1 cellular context compared by ENCODE assay signal in the genomic region with DNA sequence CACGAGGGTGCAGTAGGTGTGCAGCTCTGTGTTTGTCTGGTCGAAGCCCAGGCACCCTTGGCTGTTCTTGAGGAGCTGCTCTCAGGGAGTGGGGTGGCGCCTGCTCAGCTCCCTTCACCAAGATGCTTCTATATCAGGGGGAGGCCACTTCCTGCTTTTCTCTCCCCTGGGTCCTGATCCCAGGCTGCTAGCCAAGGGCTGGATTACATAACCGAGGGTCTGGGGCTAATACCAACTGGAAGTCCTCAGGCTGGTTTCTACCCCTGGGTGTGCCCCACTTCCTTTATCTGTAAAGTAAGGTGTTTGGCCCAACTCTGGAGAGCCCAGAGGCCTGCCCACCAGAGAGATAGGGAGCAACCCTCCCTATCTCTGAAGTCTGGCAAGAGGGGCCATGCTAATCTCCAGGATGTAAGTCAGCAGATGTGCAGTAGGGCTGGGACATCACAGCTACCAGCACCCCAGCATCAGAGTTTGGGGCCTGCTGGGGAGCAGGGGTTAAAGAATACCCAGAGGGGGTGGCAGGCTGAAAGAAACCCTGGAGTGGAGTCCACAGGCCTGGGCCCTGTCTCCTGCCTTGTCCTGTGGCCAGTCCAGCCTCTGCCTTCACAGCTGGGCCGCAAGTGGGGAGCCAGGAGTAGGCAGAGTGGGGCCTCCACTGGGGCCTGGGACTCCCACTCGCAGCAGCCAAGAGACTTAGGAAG.
TF ChIP-seq lines count a peak whose summit lies in the region.

No MANE protein-coding gene starts in this region.

TF ChIP-seq in IMR-90, 13 proteins besides CTCF, POLR2A, EP300 and RAD21:
- TF ChIP-seq MAFK (IDR thresholded peaks at IDR 0.05; ENCODE audit: low read depth, low read length) (no peak), FOS (IDR thresholded peaks at IDR 0.05; ENCODE audit: low read depth, low read length) (no peak), SMC3 (IDR thresholded peaks at IDR 0.05; ENCODE audit: low read depth, low read length) (no peak), CHD1 (IDR thresholded peaks at IDR 0.05; ENCODE audit: low read depth, low read length) (no peak), MXI1 (IDR thresholded peaks at IDR 0.05; ENCODE audit: borderline replicate concordance, low read depth, low read length) (no peak), RFX5 (IDR thresholded peaks at IDR 0.05; ENCODE audit: low read depth, low read length) (no peak), CEBPB (IDR thresholded peaks at IDR 0.05; ENCODE audit: low read depth, low read length) (no peak), NFE2L2 (IDR thresholded peaks at IDR 0.05; ENCODE audit: low read depth, low read length) (no peak), BHLHE40 (IDR thresholded peaks at IDR 0.05; ENCODE audit: low read depth, low read length) (no peak), MAZ (IDR thresholded peaks at IDR 0.05; ENCODE audit: borderline replicate concordance, low read depth, low read length) (no peak), RCOR1 (IDR thresholded peaks at IDR 0.05; ENCODE audit: insufficient replicate concordance, low read length) (no peak)
- TF ChIP-seq, protein P1, sequence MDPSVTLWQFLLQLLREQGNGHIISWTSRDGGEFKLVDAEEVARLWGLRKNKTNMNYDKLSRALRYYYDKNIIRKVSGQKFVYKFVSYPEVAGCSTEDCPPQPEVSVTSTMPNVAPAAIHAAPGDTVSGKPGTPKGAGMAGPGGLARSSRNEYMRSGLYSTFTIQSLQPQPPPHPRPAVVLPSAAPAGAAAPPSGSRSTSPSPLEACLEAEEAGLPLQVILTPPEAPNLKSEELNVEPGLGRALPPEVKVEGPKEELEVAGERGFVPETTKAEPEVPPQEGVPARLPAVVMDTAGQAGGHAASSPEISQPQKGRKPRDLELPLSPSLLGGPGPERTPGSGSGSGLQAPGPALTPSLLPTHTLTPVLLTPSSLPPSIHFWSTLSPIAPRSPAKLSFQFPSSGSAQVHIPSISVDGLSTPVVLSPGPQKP (IDR thresholded peaks at IDR 0.05; ENCODE audit: borderline replicate concordance, low read depth, low read length): no peak
- TF ChIP-seq, protein P2, sequence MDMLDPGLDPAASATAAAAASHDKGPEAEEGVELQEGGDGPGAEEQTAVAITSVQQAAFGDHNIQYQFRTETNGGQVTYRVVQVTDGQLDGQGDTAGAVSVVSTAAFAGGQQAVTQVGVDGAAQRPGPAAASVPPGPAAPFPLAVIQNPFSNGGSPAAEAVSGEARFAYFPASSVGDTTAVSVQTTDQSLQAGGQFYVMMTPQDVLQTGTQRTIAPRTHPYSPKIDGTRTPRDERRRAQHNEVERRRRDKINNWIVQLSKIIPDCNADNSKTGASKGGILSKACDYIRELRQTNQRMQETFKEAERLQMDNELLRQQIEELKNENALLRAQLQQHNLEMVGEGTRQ (IDR thresholded peaks at IDR 0.05; ENCODE audit: low read depth, low read length): no peak
TF ChIP-seq in IMR-90: peak in this region for 0.
